15 cellular contexts compared by ENCODE assay signal in the genomic region with DNA sequence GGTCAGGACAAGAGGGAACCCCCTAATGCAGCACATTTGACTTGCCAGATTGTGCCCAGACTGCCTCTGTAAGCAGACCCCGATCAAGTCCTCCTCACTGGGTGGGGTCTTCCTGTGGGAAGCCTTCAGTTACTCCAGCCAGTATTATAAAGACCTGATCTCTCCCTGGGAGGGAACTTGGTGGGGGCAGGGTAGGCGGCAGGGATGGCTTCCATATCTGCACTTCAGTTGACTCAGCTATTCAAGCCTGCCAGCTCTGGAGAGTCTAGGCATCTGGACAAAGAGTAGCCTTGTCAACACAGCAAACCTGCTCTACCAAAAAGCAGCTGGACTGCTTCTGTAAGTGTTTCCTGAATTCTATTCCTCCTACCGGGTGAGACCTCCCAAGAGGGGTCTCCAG. TPM values are rescaled to one million over a fixed set of nuclear protein-coding genes. Genes with fewer than 3 reads are reported as not detected.
A peak's percentile ranks its signal among the peaks of the same experiment; 100 is the strongest.
DNase-seq lines count a peak whose midpoint lies in the region; ATAC-seq and TF ChIP-seq lines count a peak whose summit lies in the region.
"Had no signal": no experiment of that assay in that cellular context is flagged by ENCODE, and none has a peak within 500 bp of the region (broad histone marks: within the 10 kb centered on the region; RNA-seq: fewer than 3 reads in every experiment).

No MANE protein-coding gene starts in this region.

- H3K4me3 ChIP-seq in right atrium auricular region (no peak overlapping the region), heart right ventricle (no peak overlapping the region), uterus (no peak overlapping the region), breast epithelium (no peak overlapping the region)
- H3K4me3 ChIP-seq: mucosa of descending colon had no signal

- WGBS in heart right ventricle, 2 donors, result 16 to 20% methylated on average over 3 of the region's 3 CpGs

- H3K4me1 ChIP-seq in right atrium auricular region (peaks cover 0 to 6% of the 10 kb centered on the region in 2 donors), heart right ventricle (peaks cover 0 to 13% (median 5%) of the 10 kb centered on the region in 9 donors), uterus (no peaks in the 10 kb centered on the region), breast epithelium (no peaks in the 10 kb centered on the region)

- H3K36me3 ChIP-seq in right atrium auricular region (no peaks in the 10 kb centered on the region), heart right ventricle (no peaks in the 10 kb centered on the region), uterus (no peaks in the 10 kb centered on the region), breast epithelium (no peaks in the 10 kb centered on the region)

- TF ChIP-seq POLR2A in uterus (IDR thresholded peaks at IDR 0.05), result no peak
- TF ChIP-seq POLR2A in breast epithelium (IDR thresholded peaks at IDR 0.05), result no peak

- peak; percentile 96 for ATAC-seq in Right ventricle myocardium superior (ENCODE audit: poor library complexity)
- ATAC-seq in heart right ventricle, result peak; percentile 79 to 97 (median 93)
- ATAC-seq in GM21529 (IDR thresholded peaks at IDR 0.05; ENCODE audit: unreplicated experiment), result no peak

- H3K9me3 ChIP-seq in right atrium auricular region (no peaks in the 10 kb centered on the region), heart right ventricle (peaks cover 0 to 3% (median 0%) of the 10 kb centered on the region in 11 donors), uterus (no peaks in the 10 kb centered on the region), breast epithelium (no peaks in the 10 kb centered on the region)
- H3K9me3 ChIP-seq: mucosa of descending colon had no signal

- DNase-seq in Right ventricle myocardium superior (no peak), right atrium auricular region (ENCODE audit: low spot score) (no peak), NCI-H774 (lab: John Stamatoyannopoulos, UW) (peak; percentile 33), heart right ventricle (peak in 1 of 2 donors; percentile 45), uterus (no peak), breast epithelium (ENCODE audit: low spot score in 2 of 2) (no peak)
- no peak for DNase-seq in NK-92 treated with Interleukin-12 subunit alpha and Interleukin-12 subunit beta, amount 100 ng/mL, for 24 hours (lab: John Stamatoyannopoulos, UW)
- DNase-seq: caudate nucleus, islet precursor cell, mucosa of descending colon, NCI-H1105, NCI-H446, posterior cingulate gyrus had no signal

- no peaks in the 10 kb centered on the region for H3K27me3 ChIP-seq in right atrium auricular region
- peaks cover 0 to 9% (median 0%) of the 10 kb centered on the region in 7 donors for H3K27me3 ChIP-seq in heart right ventricle
- H3K27me3 ChIP-seq in uterus, result no peaks in the 10 kb centered on the region
- no peaks in the 10 kb centered on the region for H3K27me3 ChIP-seq in breast epithelium

- intact Hi-C loops in Right ventricle myocardium superior (cut with DNase I), result no loop called here
- intact Hi-C loops in heart right ventricle (cut with DNase I), result no loop called here
- intact Hi-C loops in uterus (cut with DNase I; ENCODE audit: low total_unique reads), result no loop called here
- intact Hi-C loops in breast epithelium (cut with DNase I; ENCODE audit: low total_unique reads), result no loop called here

- no peak for TF ChIP-seq CTCF in right atrium auricular region (IDR thresholded peaks at IDR 0.05)
- TF ChIP-seq CTCF in heart right ventricle (IDR thresholded peaks at IDR 0.05), result no peak
- TF ChIP-seq CTCF in uterus (IDR thresholded peaks at IDR 0.05), result no peak
- TF ChIP-seq CTCF in breast epithelium (IDR thresholded peaks at IDR 0.05), result no peak

- no peak overlapping the region for H3K27ac ChIP-seq in right atrium auricular region
- H3K27ac ChIP-seq in heart right ventricle, result no peak overlapping the region
- H3K27ac ChIP-seq in uterus, result no peak overlapping the region
- no peak overlapping the region for H3K27ac ChIP-seq in breast epithelium

RNA-seq across cellular contexts. Expression of a gene that starts 21.0 kb away (rescaled TPM):
- total RNA-seq in Right ventricle myocardium superior (14.4 TPM), right atrium auricular region (10 to 100 TPM; 14.3 to 15.7 TPM), heart right ventricle (10 to 100 TPM in 9 of 10 donors, 1 to 10 TPM in 1; 9.7 to 25.8 (median 19.2) TPM), uterus (10 to 100 TPM; 22.6 to 30.3 (median 26.7) TPM), breast epithelium (10 to 100 TPM; 28.2 to 31.6 (median 30.9) TPM)
- 10 to 100 TPM; 15.8 to 24.4 TPM for polyA plus RNA-seq in heart right ventricle

RNA-seq across cellular contexts. Expression of a gene that starts 32.7 kb away (rescaled TPM):
- total RNA-seq in Right ventricle myocardium superior, result not detected
- not detected for total RNA-seq in right atrium auricular region
- not detected for total RNA-seq in heart right ventricle
- not detected for polyA plus RNA-seq in heart right ventricle
- not detected for total RNA-seq in uterus
- not detected for total RNA-seq in breast epithelium
- total RNA-seq: glomerular endothelial cell had no signal

RNA-seq across cellular contexts. Expression of a gene that starts 44.3 kb away (rescaled TPM):
- total RNA-seq in Right ventricle myocardium superior (389 TPM), right atrium auricular region (100 to 1,000 TPM; 351 to 628 TPM), heart right ventricle (100 to 1,000 TPM; 350 to 651 (median 384) TPM), uterus (1,000 to 10,000 TPM in 3 of 4 donors, 100 to 1,000 TPM in 1; 824 to 1,988 (median 1,203) TPM), breast epithelium (1,000 to 10,000 TPM in 2 of 3 donors, 100 to 1,000 TPM in 1; 852 to 1,731 (median 1,290) TPM)
- polyA plus RNA-seq in heart right ventricle, result 1,000 to 10,000 TPM in 1 of 2 donors, 100 to 1,000 TPM in 1; 877 to 1,493 TPM
